ENCODE assay signal across 14 cellular contexts in genomic region chr2:61639721-61640120, GRCh38.
DNase-seq lines count a peak whose midpoint lies in the region; ATAC-seq and TF ChIP-seq lines count a peak whose summit lies in the region.
"Had no signal": no experiment of that assay in that cellular context is flagged by ENCODE, and none has a peak within 500 bp of the region (broad histone marks: within the 10 kb centered on the region; RNA-seq: fewer than 3 reads in every experiment).

No MANE protein-coding gene starts in this region.

- DNase-seq in GM12865 (ENCODE audit: low read depth) (peak; percentile 12), IMR-90 (no peak), OCI-LY7 (ENCODE audit: low spot score) (no peak), mesenteric fat pad (ENCODE audit: low spot score) (peak; percentile 22), coronary artery (ENCODE audit: low spot score) (no peak), transverse colon (no peak)
- DNase-seq: AML-193, H7, NCI-H1436 treated with DMSO at 0.1 percent for 48 hours, NCI-H524 treated with DMSO at 0.1 percent for 48 hours, Right ventricle myocardium superior had no signal

- peak overlapping the region; percentile 3; the same call in 1 of the 2 replicates for H2AK5ac ChIP-seq in IMR-90 (ENCODE audit: low read depth, low read length)

- no peak overlapping the region for H3K9ac ChIP-seq in IMR-90 (ENCODE audit: low read depth, low read length)

- H2BK15ac ChIP-seq in IMR-90 (ENCODE audit: low read depth, low read length): 0 out of 3 replicates have a peak overlapping the region, but pooled peaks have one; percentile 21

- no peak for TF ChIP-seq POLR2A in IMR-90 (IDR thresholded peaks at IDR 0.05; ENCODE audit: low read depth, low read length)
- TF ChIP-seq POLR2A in transverse colon (IDR thresholded peaks at IDR 0.05): no peak

- H3K79me1 ChIP-seq in IMR-90 (ENCODE audit: low read depth in 1 of 2, low read length in 2 of 2): no peaks in the 10 kb centered on the region

- peak overlapping the region; percentile 84; the same call in 1 of the 2 replicates for H2BK20ac ChIP-seq in IMR-90 (ENCODE audit: low read depth, low read length)

- no peaks in the 10 kb centered on the region for H3K9me1 ChIP-seq in IMR-90 (ENCODE audit: insufficient read depth, low read length)

- in situ Hi-C loops in IMR-90 (cut with MboI; ENCODE audit: low sequenced_read_pairs) (no loop called here), transverse colon (cut with MboI; ENCODE audit: low pct_ligation_motif_present in 1 of 4, low pct_unique_long_range_greater_than_20kb in 1 of 4, low sequenced_read_pairs in 3 of 4) (no loop called here)

- H3K27ac ChIP-seq in IMR-90 (ENCODE audit: insufficient read depth, low read length): no peak overlapping the region
- no peak overlapping the region for H3K27ac ChIP-seq in OCI-LY7 (ENCODE audit: low read depth, low read length, poor library complexity, severe bottlenecking)
- no peak overlapping the region for H3K27ac ChIP-seq in coronary artery
- no peak overlapping the region for H3K27ac ChIP-seq in transverse colon
- H3K27ac ChIP-seq: Peyer's patch had no signal

- H3K4me3 ChIP-seq in GM12865 (ENCODE audit: low read depth, low read length) (no peak overlapping the region), IMR-90 (ENCODE audit: insufficient read depth, low read depth, low read length) (no peak overlapping the region), OCI-LY7 (ENCODE audit: low read depth, low read length, poor library complexity, severe bottlenecking) (no peak overlapping the region), coronary artery (no peak overlapping the region), transverse colon (no peak overlapping the region)
- H3K4me3 ChIP-seq: Peyer's patch had no signal

- no peak overlapping the region for H3K23ac ChIP-seq in IMR-90 (ENCODE audit: low read depth, low read length)

- dilution Hi-C loops in IMR-90 (cut with HindIII; ENCODE audit: low sequenced_read_pairs, unreplicated experiment): no loop called here

- peak overlapping the region; percentile 93; the same call in 1 of the 2 replicates for H3K18ac ChIP-seq in IMR-90 (ENCODE audit: low read depth, low read length)

- H2BK5ac ChIP-seq in IMR-90 (ENCODE audit: low read depth, low read length, poor library complexity, severe bottlenecking): peak overlapping the region; percentile 61

- H2BK120ac ChIP-seq in IMR-90 (ENCODE audit: low read depth, low read length): peak overlapping the region; percentile 83; the same call in 1 of the 2 replicates

- no peaks in the 10 kb centered on the region for H3K36me3 ChIP-seq in IMR-90 (ENCODE audit: control insufficient read depth, insufficient read depth, low read length)
- H3K36me3 ChIP-seq in OCI-LY7 (ENCODE audit: insufficient read depth, low read length): no peaks in the 10 kb centered on the region
- no peaks in the 10 kb centered on the region for H3K36me3 ChIP-seq in transverse colon
- H3K36me3 ChIP-seq: Peyer's patch had no signal

- peak overlapping the region; percentile 95; the same call in 1 of the 2 replicates for H4K5ac ChIP-seq in IMR-90 (ENCODE audit: low read depth, low read length)

- no peak overlapping the region for H3K56ac ChIP-seq in IMR-90 (ENCODE audit: extremely low read depth, insufficient read depth, low read length)

- H3K9me2 ChIP-seq in OCI-LY7 (ENCODE audit: insufficient read depth, low read length): no peaks in the 10 kb centered on the region

- intact Hi-C loops in IMR-90 (cut with micrococcal nuclease) (loop anchor here (5.0 kb wide), 1 partner anchor 102 kb away; the partner anchor contains the start of gene XPO1), OCI-LY7 (cut with micrococcal nuclease; ENCODE audit: unreplicated experiment) (no loop called here), transverse colon (cut with DNase I; ENCODE audit: low total_unique reads) (no loop called here)

- no peak overlapping the region for H3K4me2 ChIP-seq in IMR-90 (ENCODE audit: low read depth, low read length)
- H3K4me2 ChIP-seq in OCI-LY7 (ENCODE audit: low read length): no peak overlapping the region

- WGBS in IMR-90 (ENCODE audit: extremely low coverage in 2 of 2, insufficient read length in 1 of 2), 2 experiments: 87% methylated on average over 3 of the region's 9 CpGs; no CpG with 5 or more reads in 1 of the 2 experiments
- 65 to 86% methylated on average over 4 to 9 of the region's 9 CpGs for WGBS in transverse colon (ENCODE audit: low coverage in 1 of 2), 2 donors

- H3K27me3 ChIP-seq in IMR-90 (ENCODE audit: control insufficient read depth, insufficient read depth, low read length) (no peaks in the 10 kb centered on the region), transverse colon (no peaks in the 10 kb centered on the region)
- H3K27me3 ChIP-seq: Peyer's patch had no signal

- no peaks in the 10 kb centered on the region for H3K79me2 ChIP-seq in OCI-LY7 (ENCODE audit: insufficient read depth, low read depth, low read length)

- H2AK9ac ChIP-seq in IMR-90 (replicated peaks; ENCODE audit: low read depth, low read length, poor library complexity): no peak overlapping the region

- no peak for TF ChIP-seq CTCF in GM12865 (IDR thresholded peaks at IDR 0.05; ENCODE audit: insufficient read depth, low read depth, low read length, missing control alignments)
- TF ChIP-seq CTCF in IMR-90 (conservative IDR thresholded peaks at IDR 0.05; ENCODE audit: low read depth, low read length): no peak
- TF ChIP-seq CTCF in OCI-LY7 (conservative IDR thresholded peaks at IDR 0.05; ENCODE audit: low read length): no peak
- no peak for TF ChIP-seq CTCF in coronary artery (IDR thresholded peaks at IDR 0.05)
- TF ChIP-seq CTCF in transverse colon (IDR thresholded peaks at IDR 0.05): no peak

- peaks cover 10% of the 10 kb centered on the region for H3K4me1 ChIP-seq in IMR-90 (ENCODE audit: control insufficient read depth, insufficient read depth, low read length)
- H3K4me1 ChIP-seq in OCI-LY7 (ENCODE audit: insufficient read depth, low read length, poor library complexity, severe bottlenecking): no peaks in the 10 kb centered on the region
- no peaks in the 10 kb centered on the region for H3K4me1 ChIP-seq in transverse colon
- H3K4me1 ChIP-seq: Peyer's patch had no signal

- H2AFZ ChIP-seq in IMR-90 (replicated peaks; ENCODE audit: low read length, poor library complexity): no peak overlapping the region
- peak overlapping the region; percentile 24; the same call in 1 of the 2 replicates for H2AFZ ChIP-seq in OCI-LY7 (ENCODE audit: low read length)

- no peaks in the 10 kb centered on the region for H4K20me1 ChIP-seq in IMR-90 (ENCODE audit: insufficient read depth, low read length)
- H4K20me1 ChIP-seq in OCI-LY7 (ENCODE audit: insufficient read depth, low read length): no peaks in the 10 kb centered on the region

- POLR2A ChIA-PET in IMR-90 (lab: Charles Lee; ENCODE audit: unreplicated experiment): no interaction called here
- POLR2A ChIA-PET in OCI-LY7 (lab: Charles Lee): no interaction called here

- BruUV-seq in IMR-90 (replicated peaks; lab: Mats Ljungman, UMichigan): no TSS peak
- no TSS peak for BruUV-seq in OCI-LY7 (replicated peaks; lab: Mats Ljungman, UMichigan)

- CTCF ChIA-PET in IMR-90 (lab: Yijun Ruan, JAX) (no interaction called here), OCI-LY7 (lab: Charles Lee; ENCODE audit: unreplicated experiment) (no interaction called here)

- peak overlapping the region; percentile 78; the same call in 1 of the 2 replicates for H3K4ac ChIP-seq in IMR-90 (ENCODE audit: low read depth, low read length)

- no peak for TF ChIP-seq RAD21 in IMR-90 (IDR thresholded peaks at IDR 0.05; ENCODE audit: low read length)

- no peak overlapping the region; the same call in 1 of the 2 replicates for H4K91ac ChIP-seq in IMR-90 (ENCODE audit: insufficient read depth, low read depth, low read length)

- no peak for TF ChIP-seq EP300 in transverse colon (IDR thresholded peaks at IDR 0.05; ENCODE audit: low read depth)

- H3K9me3 ChIP-seq in IMR-90 (ENCODE audit: control insufficient read depth, insufficient read depth, low read length): no peaks in the 10 kb centered on the region
- H3K9me3 ChIP-seq in OCI-LY7 (ENCODE audit: low read length): no peaks in the 10 kb centered on the region
- no peaks in the 10 kb centered on the region for H3K9me3 ChIP-seq in transverse colon
- H3K9me3 ChIP-seq: Peyer's patch had no signal

- peak overlapping the region; percentile 30 to 41; a peak in 3 of 4 replicates for H4K8ac ChIP-seq in IMR-90 (ENCODE audit: low read depth in 2 of 2, low read length in 2 of 2)

- H3K14ac ChIP-seq in IMR-90 (replicated peaks; ENCODE audit: low read depth, low read length): peak overlapping the region; percentile 1; the same call in 1 of the 2 replicates

- ATAC-seq in IMR-90 (ENCODE audit: low read depth) (no peak), GM19452 (IDR thresholded peaks at IDR 0.05; ENCODE audit: unreplicated experiment) (no peak), GM21423 (IDR thresholded peaks at IDR 0.05; ENCODE audit: unreplicated experiment) (no peak)

TF ChIP-seq in IMR-90, 13 proteins besides CTCF, POLR2A, EP300 and RAD21:
- TF ChIP-seq BHLHE40 (IDR thresholded peaks at IDR 0.05; ENCODE audit: low read depth, low read length) (no peak), MAFK (IDR thresholded peaks at IDR 0.05; ENCODE audit: low read depth, low read length) (no peak), MAZ (IDR thresholded peaks at IDR 0.05; ENCODE audit: borderline replicate concordance, low read depth, low read length) (no peak), NFE2L2 (IDR thresholded peaks at IDR 0.05; ENCODE audit: low read depth, low read length) (no peak), CHD1 (IDR thresholded peaks at IDR 0.05; ENCODE audit: low read depth, low read length) (no peak), RCOR1 (IDR thresholded peaks at IDR 0.05; ENCODE audit: insufficient replicate concordance, low read length) (no peak), SMC3 (IDR thresholded peaks at IDR 0.05; ENCODE audit: low read depth, low read length) (no peak), FOS (IDR thresholded peaks at IDR 0.05; ENCODE audit: low read depth, low read length) (no peak)
- TF ChIP-seq, protein P1, sequence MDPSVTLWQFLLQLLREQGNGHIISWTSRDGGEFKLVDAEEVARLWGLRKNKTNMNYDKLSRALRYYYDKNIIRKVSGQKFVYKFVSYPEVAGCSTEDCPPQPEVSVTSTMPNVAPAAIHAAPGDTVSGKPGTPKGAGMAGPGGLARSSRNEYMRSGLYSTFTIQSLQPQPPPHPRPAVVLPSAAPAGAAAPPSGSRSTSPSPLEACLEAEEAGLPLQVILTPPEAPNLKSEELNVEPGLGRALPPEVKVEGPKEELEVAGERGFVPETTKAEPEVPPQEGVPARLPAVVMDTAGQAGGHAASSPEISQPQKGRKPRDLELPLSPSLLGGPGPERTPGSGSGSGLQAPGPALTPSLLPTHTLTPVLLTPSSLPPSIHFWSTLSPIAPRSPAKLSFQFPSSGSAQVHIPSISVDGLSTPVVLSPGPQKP (IDR thresholded peaks at IDR 0.05; ENCODE audit: borderline replicate concordance, low read depth, low read length): no peak
TF ChIP-seq in IMR-90: peak in this region for 0.

Comparison
In these comparisons a context has a peak if more than half of its experiments do, and no peak if none do; other contexts are left out.
1. DNase-seq: peak in GM12865 (single experiment) and mesenteric fat pad (single experiment); none in IMR-90 (single experiment), OCI-LY7 (single experiment), coronary artery (single experiment) and transverse colon (single experiment).